1 cellular context compared by ENCODE assay signal in genomic region chr19:54457773-54458647, GRCh38.
A peak's percentile ranks its signal among the peaks of the same experiment; 100 is the strongest.
TF ChIP-seq lines count a peak whose summit lies in the region.

No MANE protein-coding gene starts in this region.

TF ChIP-seq in A549, 52 proteins besides CTCF, POLR2A, EP300 and RAD21:
- TF ChIP-seq MAZ (IDR thresholded peaks at IDR 0.05; ENCODE audit: borderline replicate concordance, low read depth, low read length) = no peak
- TF ChIP-seq POLR2AphosphoS2 (conservative IDR thresholded peaks at IDR 0.05; ENCODE audit: low read length) = 0 out of 2 replicates have a peak, but pooled peaks have one; percentile 25
TF ChIP-seq in A549: peak in this region for 1.
